Comparison of ENCODE assay signal across 26 cellular contexts in the genomic region with DNA sequence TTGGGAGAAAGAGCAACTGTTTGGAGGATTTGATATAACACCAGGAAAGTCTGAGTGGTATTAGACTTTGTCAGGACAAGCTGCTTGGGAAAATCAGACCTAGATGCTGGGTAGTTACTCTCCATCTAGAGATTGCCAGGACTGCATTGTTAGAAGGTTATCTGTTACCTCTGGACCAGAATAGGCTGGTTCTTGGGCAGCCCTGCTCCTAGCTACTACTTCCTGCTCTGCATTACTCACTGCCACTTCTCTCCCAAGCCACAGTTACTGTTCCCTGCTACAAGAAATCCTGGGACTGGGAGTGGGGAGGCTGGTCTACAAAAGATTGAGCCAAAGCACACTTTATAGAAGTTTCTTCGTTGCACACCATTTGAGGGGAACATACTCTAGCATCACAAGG.
DNase-seq lines count a peak whose midpoint lies in the region; ATAC-seq and TF ChIP-seq lines count a peak whose summit lies in the region.
"Had no signal": no experiment of that assay in that cellular context is flagged by ENCODE, and none has a peak within 500 bp of the region (broad histone marks: within the 10 kb centered on the region; RNA-seq: fewer than 3 reads in every experiment).

No MANE protein-coding gene starts in this region.

- H3K4me1 ChIP-seq in foreskin keratinocyte (no peaks in the 10 kb centered on the region), mucosa of descending colon (ENCODE audit: low read depth) (no peaks in the 10 kb centered on the region)

- in situ Hi-C loops in G401 (cut with HindIII; ENCODE audit: low sequenced_read_pairs), result no loop called here

- intact Hi-C loops in mucosa of descending colon (cut with DNase I, micrococcal nuclease), result no loop called here

- peaks cover 2% of the 10 kb centered on the region for H3K9me3 Mint-ChIP-seq in stimulated activated effector memory CD8-positive, alpha-beta T cell treated with anti-CD3 and anti-CD28 coated beads, Interleukin-12 subunit alpha, Interleukin-12 subunit beta, amount 100 ng/mL, for 72 hours
- H3K9me3 Mint-ChIP-seq: H9 had no signal

- no peaks in the 10 kb centered on the region for H3K4me1 Mint-ChIP-seq in stimulated activated effector memory CD8-positive, alpha-beta T cell treated with anti-CD3 and anti-CD28 coated beads, Interleukin-12 subunit alpha, Interleukin-12 subunit beta, amount 100 ng/mL, for 72 hours
- H3K4me1 Mint-ChIP-seq: CD4-positive, alpha-beta memory T cell had no signal

- peak; percentile 10 for DNase-seq in ELF-1 (ENCODE audit: low read depth, low spot score)
- peak; percentile 45 for DNase-seq in HT1080 (ENCODE audit: low read depth)
- no peak for DNase-seq in foreskin keratinocyte
- no peak for DNase-seq in stimulated activated effector memory CD8-positive, alpha-beta T cell treated with anti-CD3 and anti-CD28 coated beads, Interleukin-12 subunit alpha, Interleukin-12 subunit beta, amount 100 ng/mL, for 72 hours (ENCODE audit: low spot score in 2 of 2)
- no peak for DNase-seq in G401 (ENCODE audit: low spot score)
- DNase-seq in mucosa of descending colon, result no peak
- DNase-seq: C1 segment of cervical spinal cord; CD4-positive, alpha-beta memory T cell; COR-L47; DMS79; GDM1; GM23248; H9; KG1; NCI-H1048; NCI-H1417 treated with DMSO at 0.1 percent for 48 hours; NCI-H1694 treated with DMSO at 0.1 percent for 48 hours; NCI-H2081; NCI-H2171; NCI-H226; NCI-H510A; NCI-H69; SIG-M5 had no signal

- H3K36me3 ChIP-seq in mucosa of descending colon (ENCODE audit: low read depth), result no peaks in the 10 kb centered on the region

- H3K36me3 Mint-ChIP-seq in stimulated activated effector memory CD8-positive, alpha-beta T cell treated with anti-CD3 and anti-CD28 coated beads, Interleukin-12 subunit alpha, Interleukin-12 subunit beta, amount 100 ng/mL, for 72 hours, result no peaks in the 10 kb centered on the region
- H3K36me3 Mint-ChIP-seq: CD4-positive, alpha-beta memory T cell had no signal

- H3K9me3 ChIP-seq in mucosa of descending colon, result no peaks in the 10 kb centered on the region

- H3K4me3 Mint-ChIP-seq in stimulated activated effector memory CD8-positive, alpha-beta T cell treated with anti-CD3 and anti-CD28 coated beads, Interleukin-12 subunit alpha, Interleukin-12 subunit beta, amount 100 ng/mL, for 72 hours, result no peak overlapping the region
- H3K4me3 Mint-ChIP-seq: CD4-positive, alpha-beta memory T cell; H9 had no signal

- no peak overlapping the region for H3K27ac ChIP-seq in foreskin keratinocyte
- H3K27ac ChIP-seq: GM23248, SK-N-MC had no signal

- TF ChIP-seq CTCF in foreskin keratinocyte (conservative IDR thresholded peaks at IDR 0.05) (no peak), mucosa of descending colon (IDR thresholded peaks at IDR 0.05) (no peak)

- peak; percentile 40 for ATAC-seq in foreskin keratinocyte
- ATAC-seq in stimulated activated effector memory CD8-positive, alpha-beta T cell treated with anti-CD3 and anti-CD28 coated beads, Interleukin-12 subunit alpha, Interleukin-12 subunit beta, amount 100 ng/mL, for 72 hours, result peak; percentile 19
- no peak for ATAC-seq in GM21526 (IDR thresholded peaks at IDR 0.05; ENCODE audit: low FRiP score, unreplicated experiment)
- no peak for ATAC-seq in mucosa of descending colon
- ATAC-seq: GM12878 had no signal

- H3K4me3 ChIP-seq in mucosa of descending colon, result no peak overlapping the region
- H3K4me3 ChIP-seq: GM12878, GM23248, SK-N-MC had no signal

- H3K27me3 ChIP-seq in foreskin keratinocyte, result no peaks in the 10 kb centered on the region

- H3K27ac Mint-ChIP-seq in stimulated activated effector memory CD8-positive, alpha-beta T cell treated with anti-CD3 and anti-CD28 coated beads, Interleukin-12 subunit alpha, Interleukin-12 subunit beta, amount 100 ng/mL, for 72 hours, result no peak overlapping the region
- H3K27ac Mint-ChIP-seq: CD4-positive, alpha-beta memory T cell had no signal

Comparison
In these comparisons a context has a peak if more than half of its experiments do, and no peak if none do; other contexts are left out.
1. DNase-seq: peak in ELF-1 (single experiment) and HT1080 (single experiment); none in foreskin keratinocyte (0 of 2), stimulated activated effector memory CD8-positive, alpha-beta T cell treated with anti-CD3 and anti-CD28 coated beads, Interleukin-12 subunit alpha, Interleukin-12 subunit beta, amount 100 ng/mL, for 72 hours (0 of 2), G401 (single experiment) and mucosa of descending colon (0 of 3).
2. ATAC-seq: peak in foreskin keratinocyte (single experiment) and stimulated activated effector memory CD8-positive, alpha-beta T cell treated with anti-CD3 and anti-CD28 coated beads, Interleukin-12 subunit alpha, Interleukin-12 subunit beta, amount 100 ng/mL, for 72 hours (single experiment); none in GM21526 (single experiment) and mucosa of descending colon (single experiment).